1 cellular context compared by ENCODE assay signal in the genomic region with DNA sequence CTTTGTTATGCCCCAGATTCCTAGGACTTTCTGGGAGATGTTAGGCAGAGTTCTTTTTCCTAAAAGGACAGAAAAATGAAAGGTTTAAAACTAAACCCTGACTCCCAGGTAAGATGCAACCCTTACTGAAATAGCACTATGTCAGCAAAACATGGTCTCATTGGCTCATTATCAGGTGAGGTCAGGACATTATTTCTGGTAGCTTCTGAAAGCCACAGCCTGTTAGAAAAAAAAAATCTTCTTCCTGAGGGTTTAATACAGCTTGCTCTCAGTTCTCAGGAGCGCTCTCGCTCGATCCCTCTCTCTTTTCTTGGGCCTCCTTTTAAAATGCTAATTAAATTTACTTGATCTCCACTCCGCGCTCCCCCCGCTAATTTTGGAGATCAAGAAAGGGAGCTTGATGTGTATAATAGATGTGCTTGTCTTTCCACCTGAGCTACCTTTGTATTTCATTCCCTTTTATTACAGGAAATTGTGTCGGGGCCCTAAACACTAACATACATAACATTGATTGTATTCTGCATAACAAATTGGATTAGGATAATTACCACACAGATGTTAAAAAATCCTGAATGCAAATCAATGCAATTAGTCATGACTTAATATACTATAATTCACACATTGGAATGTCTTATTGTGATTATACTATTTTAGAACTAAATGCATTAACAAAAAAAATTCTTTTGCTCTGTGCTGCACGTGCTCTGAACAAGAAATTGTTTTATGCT.
TF ChIP-seq lines count a peak whose summit lies in the region.

No MANE protein-coding gene starts in this region.

TF ChIP-seq in WTC11, 78 proteins besides CTCF, POLR2A, EP300 and RAD21 (continued from another document):
- TF ChIP-seq, protein P1, sequence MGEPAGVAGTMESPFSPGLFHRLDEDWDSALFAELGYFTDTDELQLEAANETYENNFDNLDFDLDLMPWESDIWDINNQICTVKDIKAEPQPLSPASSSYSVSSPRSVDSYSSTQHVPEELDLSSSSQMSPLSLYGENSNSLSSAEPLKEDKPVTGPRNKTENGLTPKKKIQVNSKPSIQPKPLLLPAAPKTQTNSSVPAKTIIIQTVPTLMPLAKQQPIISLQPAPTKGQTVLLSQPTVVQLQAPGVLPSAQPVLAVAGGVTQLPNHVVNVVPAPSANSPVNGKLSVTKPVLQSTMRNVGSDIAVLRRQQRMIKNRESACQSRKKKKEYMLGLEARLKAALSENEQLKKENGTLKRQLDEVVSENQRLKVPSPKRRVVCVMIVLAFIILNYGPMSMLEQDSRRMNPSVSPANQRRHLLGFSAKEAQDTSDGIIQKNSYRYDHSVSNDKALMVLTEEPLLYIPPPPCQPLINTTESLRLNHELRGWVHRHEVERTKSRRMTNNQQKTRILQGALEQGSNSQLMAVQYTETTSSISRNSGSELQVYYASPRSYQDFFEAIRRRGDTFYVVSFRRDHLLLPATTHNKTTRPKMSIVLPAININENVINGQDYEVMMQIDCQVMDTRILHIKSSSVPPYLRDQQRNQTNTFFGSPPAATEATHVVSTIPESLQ (CRISPR knock-in tag; IDR thresholded peaks at IDR 0.05) = no peak
- TF ChIP-seq JAZF1 (CRISPR knock-in tag; IDR thresholded peaks at IDR 0.05) = no peak
- TF ChIP-seq ZNF232 (CRISPR knock-in tag; IDR thresholded peaks at IDR 0.05) = no peak
- TF ChIP-seq, protein P2, sequence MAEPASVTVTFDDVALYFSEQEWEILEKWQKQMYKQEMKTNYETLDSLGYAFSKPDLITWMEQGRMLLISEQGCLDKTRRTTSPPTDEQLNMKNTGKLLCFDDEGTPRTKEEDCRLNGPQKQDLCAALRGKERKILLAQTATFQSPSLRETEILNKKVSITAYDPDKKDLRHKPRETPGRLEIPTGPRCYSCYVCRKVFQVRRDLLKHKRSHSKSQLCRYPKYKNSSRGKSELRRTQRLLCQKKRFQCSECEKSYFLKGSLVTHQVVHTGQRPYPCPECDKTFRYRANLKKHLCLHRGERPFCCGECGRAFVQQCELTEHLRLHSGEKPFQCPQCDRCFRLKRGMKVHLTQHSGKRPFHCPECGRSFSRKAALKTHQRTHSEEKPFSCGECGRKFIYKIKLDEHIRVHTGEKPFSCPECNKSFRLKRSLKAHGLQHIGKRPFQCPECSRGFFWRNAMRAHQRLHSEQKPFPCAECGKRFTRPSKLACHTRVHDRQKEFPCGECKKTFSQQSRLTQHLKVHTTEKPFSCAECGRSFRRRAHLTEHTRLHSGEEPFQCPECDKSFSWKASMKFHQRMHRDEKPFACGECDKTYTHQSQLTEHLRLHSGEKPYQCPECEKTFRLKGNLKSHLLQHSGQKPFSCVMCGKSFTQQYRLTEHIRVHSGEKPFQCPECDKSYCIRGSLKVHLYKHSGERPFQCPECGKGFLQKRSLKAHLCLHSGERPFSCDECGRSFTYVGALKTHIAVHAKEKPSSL (CRISPR knock-in tag; conservative IDR thresholded peaks at IDR 0.05) = no peak
- no peak for TF ChIP-seq FOXJ3 (CRISPR knock-in tag; IDR thresholded peaks at IDR 0.05; ENCODE audit: borderline replicate concordance)
- no peak for TF ChIP-seq SOX15 (CRISPR knock-in tag; IDR thresholded peaks at IDR 0.05)
- TF ChIP-seq ETV6 (CRISPR knock-in tag; IDR thresholded peaks at IDR 0.05) = no peak
- TF ChIP-seq, protein P3, sequence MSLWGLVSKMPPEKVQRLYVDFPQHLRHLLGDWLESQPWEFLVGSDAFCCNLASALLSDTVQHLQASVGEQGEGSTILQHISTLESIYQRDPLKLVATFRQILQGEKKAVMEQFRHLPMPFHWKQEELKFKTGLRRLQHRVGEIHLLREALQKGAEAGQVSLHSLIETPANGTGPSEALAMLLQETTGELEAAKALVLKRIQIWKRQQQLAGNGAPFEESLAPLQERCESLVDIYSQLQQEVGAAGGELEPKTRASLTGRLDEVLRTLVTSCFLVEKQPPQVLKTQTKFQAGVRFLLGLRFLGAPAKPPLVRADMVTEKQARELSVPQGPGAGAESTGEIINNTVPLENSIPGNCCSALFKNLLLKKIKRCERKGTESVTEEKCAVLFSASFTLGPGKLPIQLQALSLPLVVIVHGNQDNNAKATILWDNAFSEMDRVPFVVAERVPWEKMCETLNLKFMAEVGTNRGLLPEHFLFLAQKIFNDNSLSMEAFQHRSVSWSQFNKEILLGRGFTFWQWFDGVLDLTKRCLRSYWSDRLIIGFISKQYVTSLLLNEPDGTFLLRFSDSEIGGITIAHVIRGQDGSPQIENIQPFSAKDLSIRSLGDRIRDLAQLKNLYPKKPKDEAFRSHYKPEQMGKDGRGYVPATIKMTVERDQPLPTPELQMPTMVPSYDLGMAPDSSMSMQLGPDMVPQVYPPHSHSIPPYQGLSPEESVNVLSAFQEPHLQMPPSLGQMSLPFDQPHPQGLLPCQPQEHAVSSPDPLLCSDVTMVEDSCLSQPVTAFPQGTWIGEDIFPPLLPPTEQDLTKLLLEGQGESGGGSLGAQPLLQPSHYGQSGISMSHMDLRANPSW (CRISPR knock-in tag; conservative IDR thresholded peaks at IDR 0.05; ENCODE audit: low read depth) = no peak
- TF ChIP-seq ZNF317 (CRISPR knock-in tag; IDR thresholded peaks at IDR 0.05; ENCODE audit: borderline replicate concordance, low read depth) = no peak
- TF ChIP-seq, protein P4, sequence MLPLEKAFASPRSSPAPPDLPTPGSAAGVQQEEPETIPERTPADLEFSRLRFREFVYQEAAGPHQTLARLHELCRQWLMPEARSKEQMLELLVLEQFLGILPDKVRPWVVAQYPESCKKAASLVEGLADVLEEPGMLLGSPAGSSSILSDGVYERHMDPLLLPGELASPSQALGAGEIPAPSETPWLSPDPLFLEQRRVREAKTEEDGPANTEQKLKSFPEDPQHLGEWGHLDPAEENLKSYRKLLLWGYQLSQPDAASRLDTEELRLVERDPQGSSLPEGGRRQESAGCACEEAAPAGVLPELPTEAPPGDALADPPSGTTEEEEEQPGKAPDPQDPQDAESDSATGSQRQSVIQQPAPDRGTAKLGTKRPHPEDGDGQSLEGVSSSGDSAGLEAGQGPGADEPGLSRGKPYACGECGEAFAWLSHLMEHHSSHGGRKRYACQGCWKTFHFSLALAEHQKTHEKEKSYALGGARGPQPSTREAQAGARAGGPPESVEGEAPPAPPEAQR (CRISPR knock-in tag; IDR thresholded peaks at IDR 0.05) = no peak
- no peak for TF ChIP-seq ZBTB21 (CRISPR knock-in tag; IDR thresholded peaks at IDR 0.05; ENCODE audit: borderline replicate concordance)
- TF ChIP-seq KAT7 (CRISPR knock-in tag; IDR thresholded peaks at IDR 0.05; ENCODE audit: borderline replicate concordance) = no peak
TF ChIP-seq in WTC11: peak in this region for 0.
